29 cellular contexts compared by ENCODE assay signal in genomic region chr20:61189534-61189933, GRCh38.
"Had no signal": no experiment of that assay in that cellular context is flagged by ENCODE, and none has a peak within 500 bp of the region (broad histone marks: within the 10 kb centered on the region; RNA-seq: fewer than 3 reads in every experiment).

No MANE protein-coding gene starts in this region.

- H3K9me3 ChIP-seq: ovary, psoas muscle, thoracic aorta, thyroid gland, upper lobe of left lung, vagina had no signal

- H3K4me3 ChIP-seq: neural progenitor cell, ovary, psoas muscle, skin epidermis, smooth muscle cell, spleen, thoracic aorta, thyroid gland, tibial nerve, upper lobe of left lung, vagina had no signal

- H3K27me3 ChIP-seq: ovary, thyroid gland, upper lobe of left lung, vagina had no signal

- H3K4me2 ChIP-seq: neural progenitor cell, smooth muscle cell had no signal

- H2AFZ ChIP-seq: neural progenitor cell, parathyroid adenoma had no signal

- ATAC-seq: naive thymus-derived CD4-positive, alpha-beta T cell; natural killer cell; psoas muscle; right cardiac atrium; sciatic nerve; stimulated activated memory B cell treated with anti-CD40 and anti-IgM and Interleukin-4, amounts not matched to agents 10 μg/mL and 1 μg/mL and 100 μg/mL, for 72 hours; stimulated activated naive CD8-positive, alpha-beta T cell treated with anti-CD3 and anti-CD28 coated beads, Interleukin-15, amount 100 ng/mL, for 72 hours; stimulated activated naive CD8-positive, alpha-beta T cell treated with anti-CD3 and anti-CD28 coated beads, Interleukin-15, Interleukin-2, amounts not matched to agents 100 U/mL and 50 U/mL, for 24 hours had no signal

- H3K27ac ChIP-seq: neural progenitor cell, ovary, parathyroid adenoma, psoas muscle, skin epidermis, spleen, thoracic aorta, thyroid gland, tibial nerve, upper lobe of left lung, vagina had no signal

- H3K79me2 ChIP-seq: parathyroid adenoma had no signal

- H3K36me3 ChIP-seq: neural progenitor cell, ovary, spleen, thoracic aorta, thyroid gland, tibial nerve, upper lobe of left lung, vagina had no signal

- H3K4me1 ChIP-seq: neural progenitor cell, parathyroid adenoma, psoas muscle, spleen, thyroid gland, vagina had no signal

- DNase-seq: naive thymus-derived CD4-positive, alpha-beta T cell; natural killer cell; occipital lobe; ovary; posterior cingulate gyrus; psoas muscle; right cardiac atrium; spleen; stimulated activated CD4-positive, alpha-beta T cell treated with anti-CD3 and anti-CD28 coated beads, Interleukin-12 subunit alpha, Interleukin-12 subunit beta, amount 100 ng/mL, for 4 hours; stimulated activated CD4-positive, alpha-beta T cell treated with anti-CD3 and anti-CD28 coated beads, Interleukin-1b, Interleukin-23, amount 100 ng/mL, for 48 hours; stimulated activated CD4-positive, alpha-beta T cell treated with anti-CD3 and anti-CD28 coated beads, Interleukin-4, amount 100 ng/mL, for 1 hour; stimulated activated CD4-positive, alpha-beta T cell treated with anti-CD3 and anti-CD28 coated beads, Interleukin-4, amount 100 ng/mL, for 4 hours; stimulated activated CD8-positive, alpha-beta memory T cell treated with anti-CD3 and anti-CD28 coated beads, Interleukin-4, amount 100 ng/mL, for 48 hours; stimulated activated naive CD4-positive, alpha-beta T cell; stimulated activated naive CD8-positive, alpha-beta T cell treated with anti-CD3 and anti-CD28 coated beads, Interleukin-15, amount 100 ng/mL, for 72 hours; stimulated activated naive CD8-positive, alpha-beta T cell treated with anti-CD3 and anti-CD28 coated beads, Interleukin-15, Interleukin-2, amounts not matched to agents 100 U/mL and 50 U/mL, for 24 hours; thyroid gland; trophoblast cell; upper lobe of left lung had no signal

- FAIRE-seq: urothelium cell line had no signal

- H3K9ac ChIP-seq: neural progenitor cell, parathyroid adenoma had no signal
